27 cellular contexts compared by ENCODE assay signal in the genomic region with DNA sequence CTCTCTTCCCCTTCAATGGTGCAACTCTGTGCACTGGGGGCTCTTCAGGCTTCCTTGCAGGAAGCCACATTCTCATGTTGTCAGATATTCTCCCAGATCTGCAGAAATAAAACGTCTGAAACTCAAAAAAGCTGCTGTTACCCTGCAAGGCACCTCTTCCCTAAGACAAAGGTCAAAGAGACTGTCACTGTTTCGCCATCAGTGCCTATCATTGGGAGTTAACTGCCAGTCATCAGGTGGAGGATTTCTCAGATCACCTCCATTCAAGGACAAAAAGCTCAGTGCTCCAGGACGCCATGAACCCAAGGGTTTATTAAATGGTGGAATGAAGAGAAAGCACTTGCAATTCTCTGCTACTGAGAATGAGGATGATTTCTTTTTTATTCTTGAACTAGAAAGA.
"Had no signal": no experiment of that assay in that cellular context is flagged by ENCODE, and none has a peak within 500 bp of the region (broad histone marks: within the 10 kb centered on the region; RNA-seq: fewer than 3 reads in every experiment).

No MANE protein-coding gene starts in this region.

- H3K4me3 ChIP-seq: left lung, lower lobe of right lung, ovary, right atrium auricular region, skin epidermis, suprapubic skin, thoracic aorta, tibial artery, upper lobe of right lung had no signal

- DNase-seq: hippocampal formation; kidney glomerular epithelial cell; left cardiac atrium; left lung; lower lobe of right lung; mammary epithelial cell; mesendoderm; naive B cell; natural killer cell; nephron progenitor cell; ovary; stimulated activated CD4-positive, alpha-beta T cell treated with anti-CD3 and anti-CD28 coated beads, Interleukin-12 subunit alpha, Interleukin-12 subunit beta, amount 100 ng/mL, for 4 hours; stimulated activated CD4-positive, alpha-beta T cell treated with anti-CD3 and anti-CD28 coated beads, Interleukin-15, amount 100 ng/mL, for 24 hours; stimulated activated CD4-positive, alpha-beta T cell treated with anti-CD3 and anti-CD28 coated beads, Interleukin-2, amount 100 ng/mL, for 24 hours; stimulated activated CD4-positive, alpha-beta T cell treated with anti-CD3 and anti-CD28 coated beads, Interleukin-4, amount 100 ng/mL, for 1 hour; stimulated activated naive CD4-positive, alpha-beta T cell; tibial artery; trophoblast cell; upper lobe of right lung had no signal

- H3K9me3 Mint-ChIP-seq: natural killer cell; stimulated activated naive CD8-positive, alpha-beta T cell treated with anti-CD3 and anti-CD28 coated beads, Interleukin-15, Interleukin-2, amounts not matched to agents 100 ng/mL and 50 ng/mL, for 24 hours had no signal

- H3K4me1 ChIP-seq: left lung, lower lobe of right lung, right atrium auricular region, suprapubic skin, tibial artery, upper lobe of right lung had no signal

- H3K36me3 Mint-ChIP-seq: natural killer cell had no signal

- ATAC-seq: left cardiac atrium, left lung, lower lobe of right lung, natural killer cell, sciatic nerve, upper lobe of right lung had no signal

- H3K27me3 ChIP-seq: left lung, ovary, right atrium auricular region, suprapubic skin, tibial artery, upper lobe of right lung had no signal

- H3K9me3 ChIP-seq: lower lobe of right lung, ovary, right atrium auricular region, suprapubic skin, thoracic aorta, tibial artery, upper lobe of right lung had no signal

- H3K27ac Mint-ChIP-seq: mesothelial cell of epicardium; naive B cell; natural killer cell; nephron progenitor cell; progenitor cell of endocrine pancreas; stimulated activated naive CD8-positive, alpha-beta T cell treated with anti-CD3 and anti-CD28 coated beads, Interleukin-15, Interleukin-2, amounts not matched to agents 100 ng/mL and 50 ng/mL, for 24 hours had no signal

- H3K4me1 Mint-ChIP-seq: mesothelial cell of epicardium, naive B cell, natural killer cell had no signal

- H3K36me3 ChIP-seq: left lung, lower lobe of right lung, ovary, right atrium auricular region, suprapubic skin, thoracic aorta, tibial artery, upper lobe of right lung had no signal

- H3K27ac ChIP-seq: left lung, lower lobe of right lung, ovary, right atrium auricular region, skin epidermis, suprapubic skin, thoracic aorta, tibial artery, upper lobe of right lung had no signal

- H3K4me3 Mint-ChIP-seq: mesothelial cell of epicardium; naive B cell; natural killer cell; nephron progenitor cell; stimulated activated naive CD8-positive, alpha-beta T cell treated with anti-CD3 and anti-CD28 coated beads, Interleukin-15, Interleukin-2, amounts not matched to agents 100 ng/mL and 50 ng/mL, for 24 hours had no signal
